8 cellular contexts compared by ENCODE assay signal in genomic region chrX:110229497-110230111, GRCh38.
A peak's percentile ranks its signal among the peaks of the same experiment; 100 is the strongest.
DNase-seq lines count a peak whose midpoint lies in the region; ATAC-seq and TF ChIP-seq lines count a peak whose summit lies in the region.
"Not testable (repeated sequence)": the region's sequence is repeated elsewhere in the genome, so short reads cannot be mapped to it uniquely, and the experiment has no call there.

No MANE protein-coding gene starts in this region.

- H3K9me2 ChIP-seq in GM23338 (ENCODE audit: insufficient read depth) = not testable (repeated sequence)

- H3K79me2 ChIP-seq in GM23338 (replicated peaks; ENCODE audit: insufficient read depth) = peaks cover 35% of the 10 kb centered on the region

- intact Hi-C loops in lower lobe of right lung (cut with DNase I) = not testable (repeated sequence)

- DNase-seq in GM23338 (ENCODE audit: low spot score) (peak; percentile 63), RWPE2 (ENCODE audit: low spot score) (peak; percentile 72), glutamatergic neuron (peak; percentile 18), lower lobe of right lung (peak; percentile 67)
- DNase-seq in activated CD8-positive, alpha-beta memory T cell treated with anti-CD3 and anti-CD28 coated beads for 24 hours = peak; percentile 71
- DNase-seq in activated naive CD8-positive, alpha-beta T cell treated with anti-CD3 and anti-CD28 coated beads, Interleukin-2, amount 10 ng/mL, durations not matched to agents 7 days and 5 days = peak; percentile 47
- peak; percentile 44 to 47 for DNase-seq in stimulated activated CD4-positive, alpha-beta T cell treated with anti-CD3 and anti-CD28 coated beads, Interleukin-15, amount 100 ng/mL, for 1 hour (ENCODE audit: low read depth in 1 of 2, low spot score in 1 of 2)
- DNase-seq in stimulated activated naive CD8-positive, alpha-beta T cell treated with anti-CD3 and anti-CD28 coated beads, Interleukin-15, Interleukin-2, amounts not matched to agents 100 U/mL and 50 U/mL, for 24 hours = peak; percentile 36

- H3K27me3 Mint-ChIP-seq in GM23338 (ENCODE audit: insufficient read depth, low read depth, poor library complexity); activated naive CD8-positive, alpha-beta T cell treated with anti-CD3 and anti-CD28 coated beads, Interleukin-2, amount 10 ng/mL, durations not matched to agents 7 days and 5 days; glutamatergic neuron (ENCODE audit: unreplicated experiment): not testable (repeated sequence)

- H3K27me3 ChIP-seq in GM23338 (ENCODE audit: insufficient read depth); RWPE2 (ENCODE audit: insufficient read depth, poor library complexity, severe bottlenecking); lower lobe of right lung (ENCODE audit: low read depth): not testable (repeated sequence)

- H4K20me1 ChIP-seq in GM23338 (replicated peaks; ENCODE audit: insufficient read depth) = not testable (repeated sequence)

- TF ChIP-seq CTCF in GM23338 (conservative IDR thresholded peaks at IDR 0.05; ENCODE audit: low read depth in 2 of 2); RWPE2 (IDR thresholded peaks at IDR 0.05; ENCODE audit: poor library complexity, severe bottlenecking); glutamatergic neuron (IDR thresholded peaks at IDR 0.05; ENCODE audit: partially characterized antibody, unreplicated experiment); lower lobe of right lung (IDR thresholded peaks at IDR 0.05): not testable (repeated sequence)

- not testable (repeated sequence) for H3K9me3 ChIP-seq in RWPE2 (ENCODE audit: severe bottlenecking); lower lobe of right lung

- ATAC-seq in GM23338; activated naive CD8-positive, alpha-beta T cell treated with anti-CD3 and anti-CD28 coated beads, Interleukin-2, amount 10 ng/mL, durations not matched to agents 7 days and 5 days (ENCODE audit: low read depth); lower lobe of right lung; stimulated activated naive CD8-positive, alpha-beta T cell treated with anti-CD3 and anti-CD28 coated beads, Interleukin-15, Interleukin-2, amounts not matched to agents 100 U/mL and 50 U/mL, for 24 hours: not testable (repeated sequence)
- ATAC-seq in RWPE2 (ENCODE audit: low read depth) = peak; percentile 81

- peak overlapping the region; percentile 97 for H3K27ac Mint-ChIP-seq in GM23338
- H3K27ac Mint-ChIP-seq in activated naive CD8-positive, alpha-beta T cell treated with anti-CD3 and anti-CD28 coated beads, Interleukin-2, amount 10 ng/mL, durations not matched to agents 7 days and 5 days; glutamatergic neuron (ENCODE audit: unreplicated experiment): not testable (repeated sequence)

- peak overlapping the region; percentile 79 for H3K4me2 ChIP-seq in GM23338

- H3K27ac ChIP-seq in GM23338 (ENCODE audit: low read depth) (peak overlapping the region; percentile 76; the same call in 1 of the 2 replicates), RWPE2 (ENCODE audit: poor library complexity, severe bottlenecking) (peak overlapping the region; percentile 60), lower lobe of right lung (peak overlapping the region; percentile 18)

- H3K4me3 ChIP-seq in GM23338 = peak overlapping the region; percentile 55
- peak overlapping the region; percentile 29 for H3K4me3 ChIP-seq in RWPE2 (ENCODE audit: severe bottlenecking)
- H3K4me3 ChIP-seq in lower lobe of right lung = peak overlapping the region; percentile 37

- H3K4me1 Mint-ChIP-seq in GM23338 = peaks cover 27% of the 10 kb centered on the region
- not testable (repeated sequence) for H3K4me1 Mint-ChIP-seq in activated naive CD8-positive, alpha-beta T cell treated with anti-CD3 and anti-CD28 coated beads, Interleukin-2, amount 10 ng/mL, durations not matched to agents 7 days and 5 days; glutamatergic neuron (ENCODE audit: low read depth, unreplicated experiment)

- H2AFZ ChIP-seq in GM23338 = not testable (repeated sequence)

- H3K4me3 Mint-ChIP-seq in GM23338 (peak overlapping the region; percentile 75), glutamatergic neuron (ENCODE audit: unreplicated experiment) (peak overlapping the region; percentile 57)
- peak overlapping the region; percentile 53 for H3K4me3 Mint-ChIP-seq in activated naive CD8-positive, alpha-beta T cell treated with anti-CD3 and anti-CD28 coated beads, Interleukin-2, amount 10 ng/mL, durations not matched to agents 7 days and 5 days

- POLR2A ChIA-PET in activated naive CD8-positive, alpha-beta T cell treated with anti-CD3 and anti-CD28 coated beads, Interleukin-2, amount 10 ng/mL, durations not matched to agents 7 days and 5 days (lab: Charles Lee) = not testable (repeated sequence)

- not testable (repeated sequence) for H3K4me1 ChIP-seq in GM23338 (ENCODE audit: insufficient read depth); lower lobe of right lung
- H3K4me1 ChIP-seq in RWPE2 (ENCODE audit: insufficient read depth, poor library complexity, severe bottlenecking) = peaks cover 13% of the 10 kb centered on the region

- H3K36me3 Mint-ChIP-seq in GM23338 (ENCODE audit: low read depth) = peaks cover 29% of the 10 kb centered on the region; the same call in 2 of the 3 replicates
- peaks cover 11% of the 10 kb centered on the region for H3K36me3 Mint-ChIP-seq in activated naive CD8-positive, alpha-beta T cell treated with anti-CD3 and anti-CD28 coated beads, Interleukin-2, amount 10 ng/mL, durations not matched to agents 7 days and 5 days
- H3K36me3 Mint-ChIP-seq in glutamatergic neuron (ENCODE audit: unreplicated experiment) = not testable (repeated sequence)

- H3K9me3 Mint-ChIP-seq in GM23338 (peaks cover 20% of the 10 kb centered on the region), glutamatergic neuron (ENCODE audit: unreplicated experiment) (peaks cover 10% of the 10 kb centered on the region)
- H3K9me3 Mint-ChIP-seq in activated naive CD8-positive, alpha-beta T cell treated with anti-CD3 and anti-CD28 coated beads, Interleukin-2, amount 10 ng/mL, durations not matched to agents 7 days and 5 days = not testable (repeated sequence)

- H3K36me3 ChIP-seq in GM23338 (ENCODE audit: insufficient read depth); RWPE2 (ENCODE audit: low read depth); lower lobe of right lung: not testable (repeated sequence)

- not testable (repeated sequence) for H3F3A ChIP-seq in GM23338 (replicated peaks; ENCODE audit: low read depth)

TF ChIP-seq in GM23338, 12 proteins besides CTCF, POLR2A, EP300 and RAD21:
- peak; percentile 33; the same call in 1 of the 2 replicates for TF ChIP-seq POLR2AphosphoS5 (IDR thresholded peaks at IDR 0.05; ENCODE audit: low read depth)

Comparison
In these comparisons a context has a peak if more than half of its experiments do, and no peak if none do; other contexts are left out.
1. DNase-seq: peak in every context shown above with its lines; median percentile 72 in RWPE2; 71 in activated CD8-positive, alpha-beta memory T cell treated with anti-CD3 and anti-CD28 coated beads for 24 hours; 67 in lower lobe of right lung; 63 in GM23338; 47 in activated naive CD8-positive, alpha-beta T cell treated with anti-CD3 and anti-CD28 coated beads, Interleukin-2, amount 10 ng/mL, durations not matched to agents 7 days and 5 days; 46 in stimulated activated CD4-positive, alpha-beta T cell treated with anti-CD3 and anti-CD28 coated beads, Interleukin-15, amount 100 ng/mL, for 1 hour; 36 in stimulated activated naive CD8-positive, alpha-beta T cell treated with anti-CD3 and anti-CD28 coated beads, Interleukin-15, Interleukin-2, amounts not matched to agents 100 U/mL and 50 U/mL, for 24 hours; 18 in glutamatergic neuron.
2. H3K27ac ChIP-seq: peak in every context shown above with its lines; median percentile 76 in GM23338; 60 in RWPE2; 18 in lower lobe of right lung.